ENCODE assay signal across 23 cellular contexts in genomic region chr7:77232467-77232866, GRCh38. TPM values are rescaled to one million over a fixed set of nuclear protein-coding genes. Genes with fewer than 3 reads are reported as not detected.
"Had no signal": no experiment of that assay in that cellular context is flagged by ENCODE, and none has a peak within 500 bp of the region (broad histone marks: within the 10 kb centered on the region; RNA-seq: fewer than 3 reads in every experiment).

No MANE protein-coding gene starts in this region.

- H3K27ac ChIP-seq: KMS-11, SJSA1, SK-N-MC had no signal

- ATAC-seq: K562 had no signal

- H3K4me3 Mint-ChIP-seq: IgD-negative memory B cell had no signal

- FAIRE-seq: K562, RCC 7860 had no signal

- H3K27me3 Mint-ChIP-seq: IgD-negative memory B cell had no signal

- H3K27ac Mint-ChIP-seq: IgD-negative memory B cell had no signal

- DNase-seq: MV-4-11, NCI-H1048, NCI-H1105, NCI-H1417, NCI-H1436 treated with DMSO at 0.1 percent for 48 hours, NCI-H1694, NCI-H187 treated with DMSO at 0.1 percent for 48 hours, NCI-H2029 treated with DMSO at 0.1 percent for 48 hours, NCI-H2227 treated with DMSO at 0.1 percent for 48 hours, NCI-H524 treated with DMSO at 0.1 percent for 48 hours, NCI-H69, NCI-H774, Right ventricle myocardium superior, RPMI8226, SIG-M5 had no signal

- H3K9me3 ChIP-seq: SJSA1 had no signal

- H3K27me3 ChIP-seq: SJSA1 had no signal

- H3K4me2 ChIP-seq: KMS-11 had no signal

- H3K4me3 ChIP-seq: K562, SJSA1, SK-N-MC had no signal

- H3K36me3 ChIP-seq: SJSA1 had no signal

- H3K9ac ChIP-seq: KMS-11 had no signal

RNA-seq across cellular contexts. Expression of gene FGL2, which starts 32.8 kb away (rescaled TPM):
- total RNA-seq: HT-29, MCF 10A had no signal
- polyA plus RNA-seq: K562 had no signal
